ENCODE assay signal across 14 cellular contexts in the genomic region with DNA sequence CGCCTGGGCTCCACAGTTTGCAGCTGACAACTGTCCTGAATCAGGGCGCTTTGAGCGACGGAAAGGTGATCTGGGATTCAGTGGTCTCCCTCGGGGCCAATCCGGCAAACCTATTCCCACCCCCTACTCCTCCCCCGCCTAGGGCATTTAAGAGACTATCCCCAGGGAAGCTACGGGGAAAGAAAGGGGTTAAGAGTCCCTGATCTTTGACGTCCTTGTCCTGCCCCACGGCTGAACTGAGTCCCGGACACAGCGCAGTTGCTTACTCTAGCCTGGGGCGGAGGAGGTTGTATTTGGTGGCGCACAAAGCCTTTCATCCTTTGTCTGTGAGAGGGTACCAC. TPM values are rescaled to one million over a fixed set of nuclear protein-coding genes. Genes with fewer than 3 reads are reported as not detected.
DNase-seq lines count a peak whose midpoint lies in the region; ATAC-seq and TF ChIP-seq lines count a peak whose summit lies in the region.
"Had no signal": no experiment of that assay in that cellular context is flagged by ENCODE, and none has a peak within 500 bp of the region (broad histone marks: within the 10 kb centered on the region; RNA-seq: fewer than 3 reads in every experiment).

No MANE protein-coding gene starts in this region.

- H3K9me3 ChIP-seq in heart left ventricle, result no peaks in the 10 kb centered on the region
- H3K9me3 ChIP-seq in upper lobe of left lung, result no peaks in the 10 kb centered on the region

- TF ChIP-seq EP300 in upper lobe of left lung (IDR thresholded peaks at IDR 0.05), result no peak

- H3K36me3 Mint-ChIP-seq in natural killer cell, result no peaks in the 10 kb centered on the region

- peaks cover 0 to 28% (median 2%) of the 10 kb centered on the region in 12 donors for H3K4me1 ChIP-seq in heart left ventricle
- H3K4me1 ChIP-seq in upper lobe of left lung, result peaks cover 17 to 42% (median 28%) of the 10 kb centered on the region in 4 donors

- no peaks in the 10 kb centered on the region for H3K9me3 Mint-ChIP-seq in natural killer cell
- H3K9me3 Mint-ChIP-seq: T-helper 1 cell treated with Interleukin-12 subunit alpha and Interleukin-12 subunit beta and Interleukin-4 antibody, amounts not matched to agents 30 μg/mL and 1 μg/mL, for 36 hours had no signal

- no peak overlapping the region for H3K27ac Mint-ChIP-seq in natural killer cell
- H3K27ac Mint-ChIP-seq: T-helper 1 cell treated with Interleukin-12 subunit alpha and Interleukin-12 subunit beta and Interleukin-4 antibody, amounts not matched to agents 30 μg/mL and 1 μg/mL, for 36 hours had no signal

- H3K27me3 ChIP-seq in heart left ventricle (peaks cover 0 to 75% (median 10%) of the 10 kb centered on the region in 9 donors), upper lobe of left lung (peaks cover 0 to 28% (median 15%) of the 10 kb centered on the region in 4 donors)

- ATAC-seq in heart left ventricle (no peak), natural killer cell (no peak), upper lobe of left lung (ENCODE audit: low FRiP score in 2 of 2) (no peak), HG03135 (IDR thresholded peaks at IDR 0.05; ENCODE audit: unreplicated experiment) (no peak), HG03139 (IDR thresholded peaks at IDR 0.05; ENCODE audit: unreplicated experiment) (no peak)

- intact Hi-C loops in heart left ventricle (cut with DNase I), result loop anchor here in 1 of 10 donors (10.0 kb wide), 1 partner anchor 56 kb away; no protein-coding TSS in a partner anchor
- intact Hi-C loops in cardiac septum (cut with DNase I), result no loop called here
- intact Hi-C loops in natural killer cell (cut with micrococcal nuclease), result no loop called here

- TF ChIP-seq CTCF in heart left ventricle (IDR thresholded peaks at IDR 0.05) (no peak), epithelial cell of proximal tubule (conservative IDR thresholded peaks at IDR 0.05; ENCODE audit: low read depth, low read length) (no peak), natural killer cell (IDR thresholded peaks at IDR 0.05) (no peak), upper lobe of left lung (IDR thresholded peaks at IDR 0.05) (no peak)

- WGBS in heart left ventricle, 4 donors, result 18 to 39% (median 29%) methylated on average over 14 of the region's 14 CpGs
- WGBS in upper lobe of left lung, 2 donors, result 5 to 14% methylated on average over 14 of the region's 14 CpGs

- DNase-seq in heart left ventricle (peak in 1 of 5 donors; percentile 12), cardiac septum (ENCODE audit: low spot score) (no peak), epithelial cell of proximal tubule (ENCODE audit: low read depth) (no peak), natural killer cell (no peak), upper lobe of left lung (no peak), NOMO-1 (lab: John Stamatoyannopoulos, UW; ENCODE audit: unreplicated experiment in 2 of 2) (no peak)
- DNase-seq: EL; NCI-H1694; NK-92 treated with Interleukin-12 subunit alpha and Interleukin-12 subunit beta, amount 100 ng/mL, for 24 hours had no signal

- H3K27ac ChIP-seq in heart left ventricle, result peak overlapping the region in 1 of 12 donors; percentile 64
- no peak overlapping the region for H3K27ac ChIP-seq in upper lobe of left lung
- H3K27ac ChIP-seq: skin epidermis had no signal

- H3K4me1 Mint-ChIP-seq in natural killer cell, result peaks cover 25 to 48% of the 10 kb centered on the region in 2 donors

- no peak for TF ChIP-seq POLR2A in heart left ventricle (IDR thresholded peaks at IDR 0.05)
- TF ChIP-seq POLR2A in upper lobe of left lung (IDR thresholded peaks at IDR 0.05), result no peak

- H3K4me3 ChIP-seq in heart left ventricle, result peak overlapping the region in 9 of 12 donors; percentile 57 to 80 (median 62)
- peak overlapping the region; percentile 15 for H3K4me3 ChIP-seq in epithelial cell of proximal tubule (ENCODE audit: low read depth, low read length)
- H3K4me3 ChIP-seq in upper lobe of left lung, result peak overlapping the region in 3 of 4 donors; percentile 5 to 55 (median 54)

- peak overlapping the region; percentile 82 for H3K4me3 Mint-ChIP-seq in natural killer cell
- H3K4me3 Mint-ChIP-seq: T-helper 1 cell treated with Interleukin-12 subunit alpha and Interleukin-12 subunit beta and Interleukin-4 antibody, amounts not matched to agents 30 μg/mL and 1 μg/mL, for 36 hours had no signal

- peaks cover 26 to 46% of the 10 kb centered on the region in 2 donors for H3K27me3 Mint-ChIP-seq in natural killer cell (ENCODE audit: low read depth in 2 of 2)

- H3K36me3 ChIP-seq in heart left ventricle (no peaks in the 10 kb centered on the region), upper lobe of left lung (no peaks in the 10 kb centered on the region)

RNA-seq across cellular contexts. Expression of a gene that starts 3.4 kb away (rescaled TPM):
- total RNA-seq in heart left ventricle, result 10 to 100 TPM in 1 of 9 donors, 1 to 10 TPM in 8; 2.2 to 10.2 (median 4.1) TPM
- polyA plus RNA-seq in heart left ventricle, result under 1 TPM; 0.53 to 0.83 TPM
- total RNA-seq in cardiac septum, result 0.73 TPM
- total RNA-seq in epithelial cell of proximal tubule, result not detected in 2 replicates
- under 1 TPM; 0.38 to 0.73 (median 0.41) TPM for total RNA-seq in natural killer cell
- 1 to 10 TPM in 5 of 6 donors, under 1 TPM in 1; 0.78 to 4.0 (median 2.2) TPM for total RNA-seq in upper lobe of left lung
- polyA plus RNA-seq: AG04450 had no signal
